Comparison of ENCODE assay signal across 26 cellular contexts in genomic region chr3:193560091-193560490, GRCh38. TPM values are rescaled to one million over a fixed set of nuclear protein-coding genes. Genes with fewer than 3 reads are reported as not detected.
A peak's percentile ranks its signal among the peaks of the same experiment; 100 is the strongest.
DNase-seq lines count a peak whose midpoint lies in the region; ATAC-seq and TF ChIP-seq lines count a peak whose summit lies in the region.
"Had no signal": no experiment of that assay in that cellular context is flagged by ENCODE, and none has a peak within 500 bp of the region (broad histone marks: within the 10 kb centered on the region; RNA-seq: fewer than 3 reads in every experiment).

No MANE protein-coding gene starts in this region.

- H3K36me3 Mint-ChIP-seq in stimulated activated effector memory CD8-positive, alpha-beta T cell treated with anti-CD3 and anti-CD28 coated beads, Interleukin-12 subunit alpha, Interleukin-12 subunit beta, amount 100 ng/mL, for 72 hours, result no peaks in the 10 kb centered on the region
- H3K36me3 Mint-ChIP-seq: CD14-positive monocyte; CD4-positive, alpha-beta memory T cell; CD4-positive, CD25-positive, alpha-beta regulatory T cell; CD8-positive, alpha-beta memory T cell had no signal

- peak overlapping the region; percentile 39 for H3K4me3 ChIP-seq in Karpas-422 (ENCODE audit: low read length)
- no peak overlapping the region for H3K4me3 ChIP-seq in right cardiac atrium (ENCODE audit: low read length)
- H3K4me3 ChIP-seq: A549 had no signal

- no peak for ATAC-seq in stimulated activated effector memory CD8-positive, alpha-beta T cell treated with anti-CD3 and anti-CD28 coated beads, Interleukin-12 subunit alpha, Interleukin-12 subunit beta, amount 100 ng/mL, for 72 hours
- no peak for ATAC-seq in right cardiac atrium
- ATAC-seq: A549 had no signal

- H3K4me1 ChIP-seq in Karpas-422 (ENCODE audit: low read length), result peaks cover 86% of the 10 kb centered on the region
- no peaks in the 10 kb centered on the region for H3K4me1 ChIP-seq in right cardiac atrium (ENCODE audit: control insufficient read depth, insufficient read depth, low read length)
- H3K4me1 ChIP-seq: A549 had no signal

- no peak for TF ChIP-seq POLR2A in erythroblast (IDR thresholded peaks at IDR 0.05; ENCODE audit: low read length)

- H3K9me3 ChIP-seq in Karpas-422 (ENCODE audit: low read length) (no peaks in the 10 kb centered on the region), right cardiac atrium (ENCODE audit: control insufficient read depth, low read length) (no peaks in the 10 kb centered on the region)
- H3K9me3 ChIP-seq: A549 had no signal

- no peaks in the 10 kb centered on the region for H3K36me3 ChIP-seq in Karpas-422 (ENCODE audit: insufficient read depth, low read length)

- H3K4me1 Mint-ChIP-seq in stimulated activated effector memory CD8-positive, alpha-beta T cell treated with anti-CD3 and anti-CD28 coated beads, Interleukin-12 subunit alpha, Interleukin-12 subunit beta, amount 100 ng/mL, for 72 hours, result no peaks in the 10 kb centered on the region
- H3K4me1 Mint-ChIP-seq: B cell; CD4-positive, alpha-beta memory T cell; CD4-positive, CD25-positive, alpha-beta regulatory T cell; CD8-positive, alpha-beta memory T cell had no signal

- intact Hi-C loops in right cardiac atrium (cut with DNase I), result loop anchor here in 2 of 4 donors (5.0 to 10.0 kb wide), 2 partner anchors 98 to 995 kb away; no protein-coding TSS in a partner anchor

- H3K4me2 ChIP-seq in Karpas-422 (ENCODE audit: low read depth, low read length, poor library complexity, severe bottlenecking), result peak overlapping the region; percentile 70
- H3K4me2 ChIP-seq: A549 had no signal

- H3K79me2 ChIP-seq in Karpas-422 (ENCODE audit: low read length), result no peaks in the 10 kb centered on the region

- no peaks in the 10 kb centered on the region for H4K20me1 ChIP-seq in Karpas-422 (ENCODE audit: insufficient read depth, low read depth, low read length)

- peak overlapping the region; percentile 56 for H3K9ac ChIP-seq in Karpas-422 (ENCODE audit: low read length)

- H3K27me3 ChIP-seq in Karpas-422 (ENCODE audit: low read length) (no peaks in the 10 kb centered on the region), right cardiac atrium (ENCODE audit: control insufficient read depth, insufficient read depth) (no peaks in the 10 kb centered on the region)

- no peaks in the 10 kb centered on the region for H3K9me2 ChIP-seq in Karpas-422 (replicated peaks; ENCODE audit: insufficient read depth, low read length)

- H2AFZ ChIP-seq in Karpas-422 (ENCODE audit: low read length), result no peak overlapping the region

- no peaks in the 10 kb centered on the region for H3K9me3 Mint-ChIP-seq in stimulated activated effector memory CD8-positive, alpha-beta T cell treated with anti-CD3 and anti-CD28 coated beads, Interleukin-12 subunit alpha, Interleukin-12 subunit beta, amount 100 ng/mL, for 72 hours
- H3K9me3 Mint-ChIP-seq: CD14-positive monocyte; CD4-positive, alpha-beta memory T cell; CD4-positive, CD25-positive, alpha-beta regulatory T cell; CD8-positive, alpha-beta memory T cell had no signal

- 95% methylated on average over 4 of the region's 4 CpGs for WGBS in right cardiac atrium

- DNase-seq in NCI-H1092 treated with DMSO at 0.1 percent for 48 hours (lab: John Stamatoyannopoulos, UW), result peak; percentile 41
- DNase-seq in NCI-H1092 (lab: John Stamatoyannopoulos, UW), result no peak
- peak; percentile 91 for DNase-seq in Karpas-422
- DNase-seq in stimulated activated effector memory CD8-positive, alpha-beta T cell treated with anti-CD3 and anti-CD28 coated beads, Interleukin-12 subunit alpha, Interleukin-12 subunit beta, amount 100 ng/mL, for 72 hours (ENCODE audit: low spot score in 2 of 2), result no peak
- no peak for DNase-seq in erythroblast (lab: John Stamatoyannopoulos, UW)
- DNase-seq in H4 (ENCODE audit: low spot score), result no peak
- DNase-seq in right cardiac atrium, result no peak
- DNase-seq: AML-193; CD4-positive, alpha-beta memory T cell; CD4-positive, CD25-positive, alpha-beta regulatory T cell; CD8-positive, alpha-beta memory T cell; DMS 273 treated with DMSO at 0.1 percent for 48 hours; DMS153; DMS53; DMS79; DND-41; EL; GDM1 had no signal

- H3K27ac Mint-ChIP-seq in stimulated activated effector memory CD8-positive, alpha-beta T cell treated with anti-CD3 and anti-CD28 coated beads, Interleukin-12 subunit alpha, Interleukin-12 subunit beta, amount 100 ng/mL, for 72 hours, result peak overlapping the region; percentile 24
- H3K27ac Mint-ChIP-seq: B cell; CD4-positive, alpha-beta memory T cell; CD4-positive, CD25-positive, alpha-beta regulatory T cell; CD8-positive, alpha-beta memory T cell had no signal

- no peak overlapping the region for H3K4me3 Mint-ChIP-seq in stimulated activated effector memory CD8-positive, alpha-beta T cell treated with anti-CD3 and anti-CD28 coated beads, Interleukin-12 subunit alpha, Interleukin-12 subunit beta, amount 100 ng/mL, for 72 hours
- H3K4me3 Mint-ChIP-seq: B cell; CD14-positive monocyte; CD4-positive, alpha-beta memory T cell; CD4-positive, CD25-positive, alpha-beta regulatory T cell; CD8-positive, alpha-beta memory T cell had no signal

- H3K27ac ChIP-seq in Karpas-422 (ENCODE audit: low read length), result peak overlapping the region; percentile 96
- H3K27ac ChIP-seq in cingulate gyrus (ENCODE audit: low read depth, low read length), result peak overlapping the region; percentile 44
- H3K27ac ChIP-seq in right cardiac atrium (ENCODE audit: low read length), result no peak overlapping the region
- H3K27ac ChIP-seq: 22Rv1, A549 had no signal

RNA-seq across cellular contexts. Expression of gene ATP13A4, which starts 5.4 kb away (rescaled TPM):
- total RNA-seq in Karpas-422 (2014; rRNA removed; shearing (Covaris generic); ENCODE audit: low replicate concordance), result 9.7 and 21.1 TPM in 2 replicates
- 0.02 TPM in 1 of 2 replicates, not detected in the other for total RNA-seq in H4 (2014; rRNA removed; shearing (Covaris generic))
- under 1 TPM in 3 of 4 donors, not detected in 1; 0.20 to 0.36 (median 0.29) TPM for total RNA-seq in right cardiac atrium
- 0.07 TPM for polyA plus RNA-seq in right cardiac atrium
- total RNA-seq: A172, Daoy, G401 had no signal
- polyA plus RNA-seq: CD4-positive, CD25-positive, alpha-beta regulatory T cell; CD8-positive, alpha-beta memory T cell had no signal

RNA-seq across cellular contexts. Expression of gene OPA1, which starts 32.9 kb away (rescaled TPM):
- total RNA-seq in Karpas-422 (2014; rRNA removed; shearing (Covaris generic); ENCODE audit: low replicate concordance), result 96.9 and 127 TPM in 2 replicates
- 51.9 and 53.6 TPM in 2 replicates for total RNA-seq in H4 (2014; rRNA removed; shearing (Covaris generic))
- 10 to 100 TPM; 77.1 to 91.0 (median 79.3) TPM for total RNA-seq in right cardiac atrium
- 30.4 TPM for polyA plus RNA-seq in right cardiac atrium

Comparison
In these comparisons a context has a peak if more than half of its experiments do, and no peak if none do; other contexts are left out.
1. DNase-seq: peak in NCI-H1092 treated with DMSO at 0.1 percent for 48 hours (single experiment) and Karpas-422 (single experiment); none in NCI-H1092 (single experiment), stimulated activated effector memory CD8-positive, alpha-beta T cell treated with anti-CD3 and anti-CD28 coated beads, Interleukin-12 subunit alpha, Interleukin-12 subunit beta, amount 100 ng/mL, for 72 hours (0 of 2), erythroblast (0 of 2), H4 (single experiment) and right cardiac atrium (0 of 3).